In genomic region chr1:222167111-222167510, GRCh38 we compare ENCODE assay signal across 8 cellular contexts.
DNase-seq lines count a peak whose midpoint lies in the region; ATAC-seq and TF ChIP-seq lines count a peak whose summit lies in the region.

No MANE protein-coding gene starts in this region.

- H2AFZ ChIP-seq in PC-9 (no peak overlapping the region), neuronal stem cell (ENCODE audit: low read length) (no peak overlapping the region)

- POLR2A ChIA-PET in PC-9 (lab: Charles Lee; ENCODE audit: unreplicated experiment) = no interaction called here

- H2AK5ac ChIP-seq in neuronal stem cell (ENCODE audit: low read depth, low read length) = no peak overlapping the region

- no peak overlapping the region for H3K23ac ChIP-seq in neuronal stem cell (ENCODE audit: low read depth, low read length, poor library complexity)

- no peak overlapping the region for H2BK15ac ChIP-seq in neuronal stem cell (ENCODE audit: low read length)

- DNase-seq in A172 (ENCODE audit: low spot score) (peak; percentile 92), ELF-1 (ENCODE audit: low read depth, low spot score) (peak; percentile 23), PC-9 (peak in 1 of 2 experiments; percentile 49), epithelial cell of proximal tubule (ENCODE audit: low read depth) (peak; percentile 75), neuronal stem cell (ENCODE audit: low spot score) (peak; percentile 1), lower leg skin (ENCODE audit: low spot score in 2 of 2) (no peak), uterus (no peak)

- CTCF ChIA-PET in PC-9 (lab: Charles Lee) = no interaction called here

- H4K8ac ChIP-seq in neuronal stem cell (ENCODE audit: low read depth, low read length) = no peak overlapping the region

- no peaks in the 10 kb centered on the region for H4K20me1 ChIP-seq in PC-9 (ENCODE audit: insufficient read depth)

- peak; percentile 52 for ATAC-seq in HG02763 (IDR thresholded peaks at IDR 0.05; ENCODE audit: unreplicated experiment)

- no peak overlapping the region for H3K14ac ChIP-seq in neuronal stem cell (ENCODE audit: low read length)

- H3K27ac ChIP-seq in PC-9 = no peak overlapping the region
- H3K27ac ChIP-seq in neuronal stem cell (replicated peaks; ENCODE audit: low read length) = no peak overlapping the region
- no peak overlapping the region for H3K27ac ChIP-seq in uterus

- no peaks in the 10 kb centered on the region for H3K79me1 ChIP-seq in neuronal stem cell (ENCODE audit: low read depth, low read length)

- intact Hi-C loops in PC-9 (cut with micrococcal nuclease; ENCODE audit: unreplicated experiment) (loop anchor here (1.0 to 2.0 kb wide), 3 partner anchors 280 to 689 kb away; partner anchors contain the start of gene DUSP10), lower leg skin (cut with DNase I; ENCODE audit: low total_unique reads) (no loop called here), uterus (cut with DNase I; ENCODE audit: low total_unique reads) (no loop called here)

- no peaks in the 10 kb centered on the region for H3K9me3 ChIP-seq in PC-9 (ENCODE audit: insufficient read depth, low read depth)
- H3K9me3 ChIP-seq in neuronal stem cell (replicated peaks in 1 of 2; ENCODE audit: control insufficient read depth in 2 of 2, insufficient read depth in 1 of 2, low read depth in 1 of 2, low read length in 2 of 2) = no peaks in the 10 kb centered on the region
- peaks cover 0 to 2% of the 10 kb centered on the region in 2 donors for H3K9me3 ChIP-seq in uterus

- H3K4ac ChIP-seq in neuronal stem cell (ENCODE audit: low read length) = no peak overlapping the region

- H3K4me2 ChIP-seq in PC-9 (no peak overlapping the region), neuronal stem cell (ENCODE audit: insufficient read depth, low read length, poor library complexity, severe bottlenecking) (no peak overlapping the region)

- H4K91ac ChIP-seq in neuronal stem cell (ENCODE audit: low read depth, low read length, poor library complexity) = no peak overlapping the region

- H3K27me3 ChIP-seq in PC-9 (ENCODE audit: insufficient read depth, low read depth) (no peaks in the 10 kb centered on the region), neuronal stem cell (ENCODE audit: control insufficient read depth in 3 of 3, insufficient read depth in 3 of 3, low read depth in 1 of 3, low read length in 3 of 3) (no peaks in the 10 kb centered on the region), uterus (no peaks in the 10 kb centered on the region)

- TF ChIP-seq CTCF in PC-9 (conservative IDR thresholded peaks at IDR 0.05) (peak; percentile 72), epithelial cell of proximal tubule (conservative IDR thresholded peaks at IDR 0.05; ENCODE audit: low read depth, low read length) (peak; percentile 80), lower leg skin (IDR thresholded peaks at IDR 0.05) (no peak), uterus (IDR thresholded peaks at IDR 0.05) (no peak)

- H3K36me3 ChIP-seq in PC-9 (ENCODE audit: low read depth) (no peaks in the 10 kb centered on the region), neuronal stem cell (replicated peaks in 1 of 2; ENCODE audit: control insufficient read depth in 2 of 2, insufficient read depth in 2 of 2, low read length in 2 of 2) (no peaks in the 10 kb centered on the region), uterus (no peaks in the 10 kb centered on the region)

- no TSS peak for BruUV-seq in PC-9 (replicated peaks; lab: Mats Ljungman, UMichigan)

- no peak overlapping the region for H2BK120ac ChIP-seq in neuronal stem cell (ENCODE audit: low read depth, low read length)

- WGBS in neuronal stem cell (ENCODE audit: extremely low coverage in 2 of 2, insufficient read length in 2 of 2, insufficient replicate concordance in 1 of 2), 2 donors = no CpG with 5 or more reads among the region's 3 CpGs
- 72% methylated on average over 3 of the region's 3 CpGs for WGBS in lower leg skin, 2 donors

- H3K4me1 ChIP-seq in PC-9 (replicated peaks; ENCODE audit: insufficient read depth) = no peaks in the 10 kb centered on the region
- no peaks in the 10 kb centered on the region for H3K4me1 ChIP-seq in neuronal stem cell (ENCODE audit: control insufficient read depth in 2 of 2, insufficient read depth in 1 of 2, low read depth in 1 of 2, low read length in 2 of 2)
- H3K4me1 ChIP-seq in uterus = no peaks in the 10 kb centered on the region

- H3K18ac ChIP-seq in neuronal stem cell (ENCODE audit: low read length) = no peak overlapping the region

- no peaks in the 10 kb centered on the region for H3F3A ChIP-seq in PC-9 (ENCODE audit: insufficient read depth, low read depth)

- TF ChIP-seq POLR2A in lower leg skin (IDR thresholded peaks at IDR 0.05) = no peak
- no peak for TF ChIP-seq POLR2A in uterus (IDR thresholded peaks at IDR 0.05)

- H3K79me2 ChIP-seq in PC-9 (ENCODE audit: low read depth) = no peaks in the 10 kb centered on the region

- H2BK5ac ChIP-seq in neuronal stem cell (ENCODE audit: low read length) = no peak overlapping the region

- H3K4me3 ChIP-seq in PC-9 (no peak overlapping the region), epithelial cell of proximal tubule (ENCODE audit: low read depth, low read length) (no peak overlapping the region), neuronal stem cell (ENCODE audit: low read length in 2 of 2) (no peak overlapping the region), lower leg skin (ENCODE audit: low read depth, poor library complexity, severe bottlenecking) (no peak overlapping the region), uterus (no peak overlapping the region)

- no peaks in the 10 kb centered on the region for H3K9me2 ChIP-seq in PC-9 (ENCODE audit: insufficient read depth)

- no peak overlapping the region for H2BK12ac ChIP-seq in neuronal stem cell (ENCODE audit: low read length)

- H3K9ac ChIP-seq in neuronal stem cell (ENCODE audit: low read depth, low read length, poor library complexity) = no peak overlapping the region

Comparison
In these comparisons a context has a peak if more than half of its experiments do, and no peak if none do; other contexts are left out.
1. DNase-seq: peak in A172 (single experiment), ELF-1 (single experiment), epithelial cell of proximal tubule (single experiment) and neuronal stem cell (single experiment); none in lower leg skin (0 of 2) and uterus (0 of 2).
2. CTCF ChIP-seq: peak in PC-9 (single experiment) and epithelial cell of proximal tubule (single experiment); none in lower leg skin (0 of 3) and uterus (0 of 4).